Comparison of ENCODE assay signal across 1 cellular context in the genomic region with DNA sequence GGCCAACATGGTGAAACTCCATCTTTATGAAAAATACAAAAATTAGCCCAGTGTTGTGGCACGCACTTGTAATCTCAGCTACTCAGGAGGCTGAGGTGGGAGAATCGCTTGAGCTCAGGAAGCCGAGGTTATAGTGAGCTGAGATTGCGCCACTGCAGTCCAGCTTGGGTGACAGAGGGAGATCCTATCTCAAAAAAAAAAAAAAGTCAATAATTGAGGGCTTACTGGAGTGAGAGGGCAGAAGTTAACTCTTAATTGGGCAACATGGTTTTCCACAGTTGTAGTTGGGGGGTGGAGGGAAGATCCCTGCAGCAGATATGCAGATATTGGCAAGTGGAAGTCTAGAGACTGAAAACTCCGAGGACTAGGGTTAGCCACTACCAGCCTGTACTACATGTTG.
TF ChIP-seq lines count a peak whose summit lies in the region.

No MANE protein-coding gene starts in this region.

TF ChIP-seq in HepG2, 621 proteins besides CTCF, POLR2A, EP300 and RAD21 (continued from another document):
- TF ChIP-seq, protein P1, sequence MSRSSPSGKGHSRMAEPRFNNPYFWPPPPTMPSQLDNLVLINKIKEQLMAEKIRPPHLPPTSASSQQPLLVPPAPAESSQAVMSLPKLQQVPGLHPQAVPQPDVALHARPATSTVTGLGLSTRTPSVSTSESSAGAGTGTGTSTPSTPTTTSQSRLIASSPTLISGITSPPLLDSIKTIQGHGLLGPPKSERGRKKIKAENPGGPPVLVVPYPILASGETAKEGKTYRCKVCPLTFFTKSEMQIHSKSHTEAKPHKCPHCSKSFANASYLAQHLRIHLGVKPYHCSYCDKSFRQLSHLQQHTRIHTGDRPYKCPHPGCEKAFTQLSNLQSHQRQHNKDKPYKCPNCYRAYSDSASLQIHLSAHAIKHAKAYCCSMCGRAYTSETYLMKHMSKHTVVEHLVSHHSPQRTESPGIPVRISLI (CRISPR knock-in tag; IDR thresholded peaks at IDR 0.05; ENCODE audit: borderline replicate concordance), result peak; percentile 81
- TF ChIP-seq ZNF484 (CRISPR knock-in tag; IDR thresholded peaks at IDR 0.05; ENCODE audit: borderline replicate concordance, low read depth) (no peak), CREB1 (IDR thresholded peaks at IDR 0.05) (no peak), CREB1 (CRISPR knock-in tag; IDR thresholded peaks at IDR 0.05) (no peak), KLF9 (CRISPR knock-in tag; IDR thresholded peaks at IDR 0.05; ENCODE audit: low read depth) (no peak), TSC22D2 (CRISPR knock-in tag; IDR thresholded peaks at IDR 0.05; ENCODE audit: borderline replicate concordance) (no peak), ZMYM3 (CRISPR knock-in tag; IDR thresholded peaks at IDR 0.05) (no peak), ZNF547 (CRISPR knock-in tag; IDR thresholded peaks at IDR 0.05) (no peak), PLRG1 (conservative IDR thresholded peaks at IDR 0.05) (no peak), ZNF350 (CRISPR knock-in tag; IDR thresholded peaks at IDR 0.05; ENCODE audit: borderline replicate concordance, low read depth) (no peak), IKZF4 (CRISPR knock-in tag; IDR thresholded peaks at IDR 0.05; ENCODE audit: borderline replicate concordance, low read depth, not compliant biosample characterization) (no peak), ZNF761 (CRISPR knock-in tag; conservative IDR thresholded peaks at IDR 0.05) (no peak), ZNF180 (CRISPR knock-in tag; IDR thresholded peaks at IDR 0.05; ENCODE audit: borderline replicate concordance, low read depth) (no peak), ZNF260 (CRISPR knock-in tag; IDR thresholded peaks at IDR 0.05; ENCODE audit: borderline replicate concordance, low read depth) (no peak), NFKB2 (CRISPR knock-in tag; IDR thresholded peaks at IDR 0.05; ENCODE audit: borderline replicate concordance) (no peak)
- TF ChIP-seq, protein P2, sequence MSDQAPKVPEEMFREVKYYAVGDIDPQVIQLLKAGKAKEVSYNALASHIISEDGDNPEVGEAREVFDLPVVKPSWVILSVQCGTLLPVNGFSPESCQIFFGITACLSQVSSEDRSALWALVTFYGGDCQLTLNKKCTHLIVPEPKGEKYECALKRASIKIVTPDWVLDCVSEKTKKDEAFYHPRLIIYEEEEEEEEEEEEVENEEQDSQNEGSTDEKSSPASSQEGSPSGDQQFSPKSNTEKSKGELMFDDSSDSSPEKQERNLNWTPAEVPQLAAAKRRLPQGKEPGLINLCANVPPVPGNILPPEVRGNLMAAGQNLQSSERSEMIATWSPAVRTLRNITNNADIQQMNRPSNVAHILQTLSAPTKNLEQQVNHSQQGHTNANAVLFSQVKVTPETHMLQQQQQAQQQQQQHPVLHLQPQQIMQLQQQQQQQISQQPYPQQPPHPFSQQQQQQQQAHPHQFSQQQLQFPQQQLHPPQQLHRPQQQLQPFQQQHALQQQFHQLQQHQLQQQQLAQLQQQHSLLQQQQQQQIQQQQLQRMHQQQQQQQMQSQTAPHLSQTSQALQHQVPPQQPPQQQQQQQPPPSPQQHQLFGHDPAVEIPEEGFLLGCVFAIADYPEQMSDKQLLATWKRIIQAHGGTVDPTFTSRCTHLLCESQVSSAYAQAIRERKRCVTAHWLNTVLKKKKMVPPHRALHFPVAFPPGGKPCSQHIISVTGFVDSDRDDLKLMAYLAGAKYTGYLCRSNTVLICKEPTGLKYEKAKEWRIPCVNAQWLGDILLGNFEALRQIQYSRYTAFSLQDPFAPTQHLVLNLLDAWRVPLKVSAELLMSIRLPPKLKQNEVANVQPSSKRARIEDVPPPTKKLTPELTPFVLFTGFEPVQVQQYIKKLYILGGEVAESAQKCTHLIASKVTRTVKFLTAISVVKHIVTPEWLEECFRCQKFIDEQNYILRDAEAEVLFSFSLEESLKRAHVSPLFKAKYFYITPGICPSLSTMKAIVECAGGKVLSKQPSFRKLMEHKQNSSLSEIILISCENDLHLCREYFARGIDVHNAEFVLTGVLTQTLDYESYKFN (CRISPR knock-in tag; conservative IDR thresholded peaks at IDR 0.05), result 0 out of 2 replicates have a peak, but pooled peaks have one; percentile 13
- TF ChIP-seq, protein P3, sequence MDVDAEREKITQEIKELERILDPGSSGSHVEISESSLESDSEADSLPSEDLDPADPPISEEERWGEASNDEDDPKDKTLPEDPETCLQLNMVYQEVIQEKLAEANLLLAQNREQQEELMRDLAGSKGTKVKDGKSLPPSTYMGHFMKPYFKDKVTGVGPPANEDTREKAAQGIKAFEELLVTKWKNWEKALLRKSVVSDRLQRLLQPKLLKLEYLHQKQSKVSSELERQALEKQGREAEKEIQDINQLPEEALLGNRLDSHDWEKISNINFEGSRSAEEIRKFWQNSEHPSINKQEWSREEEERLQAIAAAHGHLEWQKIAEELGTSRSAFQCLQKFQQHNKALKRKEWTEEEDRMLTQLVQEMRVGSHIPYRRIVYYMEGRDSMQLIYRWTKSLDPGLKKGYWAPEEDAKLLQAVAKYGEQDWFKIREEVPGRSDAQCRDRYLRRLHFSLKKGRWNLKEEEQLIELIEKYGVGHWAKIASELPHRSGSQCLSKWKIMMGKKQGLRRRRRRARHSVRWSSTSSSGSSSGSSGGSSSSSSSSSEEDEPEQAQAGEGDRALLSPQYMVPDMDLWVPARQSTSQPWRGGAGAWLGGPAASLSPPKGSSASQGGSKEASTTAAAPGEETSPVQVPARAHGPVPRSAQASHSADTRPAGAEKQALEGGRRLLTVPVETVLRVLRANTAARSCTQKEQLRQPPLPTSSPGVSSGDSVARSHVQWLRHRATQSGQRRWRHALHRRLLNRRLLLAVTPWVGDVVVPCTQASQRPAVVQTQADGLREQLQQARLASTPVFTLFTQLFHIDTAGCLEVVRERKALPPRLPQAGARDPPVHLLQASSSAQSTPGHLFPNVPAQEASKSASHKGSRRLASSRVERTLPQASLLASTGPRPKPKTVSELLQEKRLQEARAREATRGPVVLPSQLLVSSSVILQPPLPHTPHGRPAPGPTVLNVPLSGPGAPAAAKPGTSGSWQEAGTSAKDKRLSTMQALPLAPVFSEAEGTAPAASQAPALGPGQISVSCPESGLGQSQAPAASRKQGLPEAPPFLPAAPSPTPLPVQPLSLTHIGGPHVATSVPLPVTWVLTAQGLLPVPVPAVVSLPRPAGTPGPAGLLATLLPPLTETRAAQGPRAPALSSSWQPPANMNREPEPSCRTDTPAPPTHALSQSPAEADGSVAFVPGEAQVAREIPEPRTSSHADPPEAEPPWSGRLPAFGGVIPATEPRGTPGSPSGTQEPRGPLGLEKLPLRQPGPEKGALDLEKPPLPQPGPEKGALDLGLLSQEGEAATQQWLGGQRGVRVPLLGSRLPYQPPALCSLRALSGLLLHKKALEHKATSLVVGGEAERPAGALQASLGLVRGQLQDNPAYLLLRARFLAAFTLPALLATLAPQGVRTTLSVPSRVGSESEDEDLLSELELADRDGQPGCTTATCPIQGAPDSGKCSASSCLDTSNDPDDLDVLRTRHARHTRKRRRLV (CRISPR knock-in tag; IDR thresholded peaks at IDR 0.05), result no peak
